Comparison of ENCODE assay signal across 9 cellular contexts in the genomic region with DNA sequence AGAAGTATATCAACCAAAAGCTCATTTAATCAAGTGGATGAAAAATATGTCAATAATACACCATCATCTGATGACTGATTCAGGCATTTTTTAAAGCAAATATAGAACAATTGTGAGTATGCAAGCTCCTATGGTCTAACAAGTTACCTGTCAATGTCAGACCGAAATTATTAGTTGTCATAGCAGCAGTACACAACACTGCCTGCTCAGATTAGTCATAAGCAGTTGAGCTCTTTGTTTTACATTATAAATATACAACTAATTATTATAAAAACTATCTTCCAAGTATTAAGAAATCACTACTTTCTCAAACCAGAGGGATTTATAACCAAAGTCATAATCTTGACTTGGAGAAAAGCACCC.
DNase-seq lines count a peak whose midpoint lies in the region; ATAC-seq and TF ChIP-seq lines count a peak whose summit lies in the region.
"Had no signal": no experiment of that assay in that cellular context is flagged by ENCODE, and none has a peak within 500 bp of the region (broad histone marks: within the 10 kb centered on the region; RNA-seq: fewer than 3 reads in every experiment).

No MANE protein-coding gene starts in this region.

- POLR2A ChIA-PET in naive thymus-derived CD4-positive, alpha-beta T cell (lab: Charles Lee): interaction anchor here (0.6 to 4.0 kb wide), 8 partner anchors 9 to 284 kb away, joined by 3 to 34 read pairs (median 4); a partner anchor contains a TSS

- TF ChIP-seq CTCF in choroid plexus epithelial cell (conservative IDR thresholded peaks at IDR 0.05; ENCODE audit: low read depth, low read length) (no peak), glutamatergic neuron (IDR thresholded peaks at IDR 0.05; ENCODE audit: partially characterized antibody, unreplicated experiment) (no peak)

- H3K27me3 ChIP-seq in BLaER1 (no peaks in the 10 kb centered on the region), Karpas-422 (ENCODE audit: low read length) (no peaks in the 10 kb centered on the region)
- no peaks in the 10 kb centered on the region for H3K27me3 ChIP-seq in naive thymus-derived CD4-positive, alpha-beta T cell (ENCODE audit: control insufficient read depth in 2 of 2, insufficient read depth in 2 of 2, low read length in 2 of 2)

- H3K27ac Mint-ChIP-seq in naive thymus-derived CD4-positive, alpha-beta T cell: peak overlapping the region; percentile 72 to 97 (median 86)
- H3K27ac Mint-ChIP-seq in glutamatergic neuron (ENCODE audit: unreplicated experiment): no peak overlapping the region

- H3K9me2 ChIP-seq in Karpas-422 (replicated peaks; ENCODE audit: insufficient read depth, low read length): no peaks in the 10 kb centered on the region

- H3K27ac ChIP-seq in BLaER1: peak overlapping the region; percentile 37; the same call in 1 of the 2 replicates
- H3K27ac ChIP-seq in Karpas-422 (ENCODE audit: low read length): peak overlapping the region; percentile 60
- H3K27ac ChIP-seq in naive thymus-derived CD4-positive, alpha-beta T cell (ENCODE audit: low read depth, low read length): peak overlapping the region; percentile 44

- intact Hi-C loops in naive thymus-derived CD4-positive, alpha-beta T cell (cut with micrococcal nuclease): loop anchor here in 1 of 2 donors (5.0 kb wide), 1 partner anchor 32 kb away; no protein-coding TSS in a partner anchor

- ATAC-seq in naive thymus-derived CD4-positive, alpha-beta T cell: peak; percentile 39
- ATAC-seq in GM19452 (IDR thresholded peaks at IDR 0.05; ENCODE audit: unreplicated experiment) (no peak), HG03045 (IDR thresholded peaks at IDR 0.05; ENCODE audit: unreplicated experiment) (no peak)

- peaks cover 0 to 3% (median 0%) of the 10 kb centered on the region in 11 donors for H3K9me3 Mint-ChIP-seq in naive thymus-derived CD4-positive, alpha-beta T cell
- H3K9me3 Mint-ChIP-seq in glutamatergic neuron (ENCODE audit: unreplicated experiment): no peaks in the 10 kb centered on the region
- H3K9me3 Mint-ChIP-seq: neural crest cell had no signal

- H3K36me3 Mint-ChIP-seq in naive thymus-derived CD4-positive, alpha-beta T cell: peaks cover 10 to 36% (median 19%) of the 10 kb centered on the region in 5 donors
- no peaks in the 10 kb centered on the region for H3K36me3 Mint-ChIP-seq in glutamatergic neuron (ENCODE audit: unreplicated experiment)

- H3K9me3 ChIP-seq in BLaER1 (no peaks in the 10 kb centered on the region), Karpas-422 (ENCODE audit: low read length) (no peaks in the 10 kb centered on the region)
- no peaks in the 10 kb centered on the region for H3K9me3 ChIP-seq in naive thymus-derived CD4-positive, alpha-beta T cell (ENCODE audit: control insufficient read depth in 2 of 3, low read length in 3 of 3)

- H4K20me1 ChIP-seq in BLaER1 (peaks cover 100% of the 10 kb centered on the region), Karpas-422 (ENCODE audit: insufficient read depth, low read depth, low read length) (no peaks in the 10 kb centered on the region)

- no peak overlapping the region for H3K4me3 ChIP-seq in BLaER1
- H3K4me3 ChIP-seq in Karpas-422 (ENCODE audit: low read length): no peak overlapping the region
- no peak overlapping the region for H3K4me3 ChIP-seq in choroid plexus epithelial cell (ENCODE audit: low read depth, low read length)
- no peak overlapping the region for H3K4me3 ChIP-seq in naive thymus-derived CD4-positive, alpha-beta T cell (ENCODE audit: low read length)

- DNase-seq in Karpas-422: no peak
- peak; percentile 47 for DNase-seq in choroid plexus epithelial cell (ENCODE audit: low read depth)
- DNase-seq in naive thymus-derived CD4-positive, alpha-beta T cell: no peak
- no peak for DNase-seq in glutamatergic neuron
- no peak for DNase-seq in inferior parietal cortex (ENCODE audit: extremely low spot score)

- peaks cover 99% of the 10 kb centered on the region for H3K79me2 ChIP-seq in Karpas-422 (ENCODE audit: low read length)

- H3K4me1 ChIP-seq in BLaER1: peaks cover 76% of the 10 kb centered on the region
- peaks cover 55% of the 10 kb centered on the region for H3K4me1 ChIP-seq in Karpas-422 (ENCODE audit: low read length)
- peaks cover 74 to 93% of the 10 kb centered on the region in 2 donors for H3K4me1 ChIP-seq in naive thymus-derived CD4-positive, alpha-beta T cell (ENCODE audit: control insufficient read depth in 2 of 2, insufficient read depth in 2 of 2, low read length in 2 of 2)

- H3K9ac ChIP-seq in BLaER1 (no peak overlapping the region; the same call in 1 of the 2 replicates), Karpas-422 (ENCODE audit: low read length) (no peak overlapping the region)

- H3K4me2 ChIP-seq in BLaER1: peak overlapping the region; percentile 67
- peak overlapping the region; percentile 60 for H3K4me2 ChIP-seq in Karpas-422 (ENCODE audit: low read depth, low read length, poor library complexity, severe bottlenecking)

- H3K36me3 ChIP-seq in BLaER1 (peaks cover 44% of the 10 kb centered on the region), Karpas-422 (ENCODE audit: insufficient read depth, low read length) (peaks cover 14% of the 10 kb centered on the region; the same call in 1 of the 2 replicates)
- peaks cover 0 to 21% (median 7%) of the 10 kb centered on the region in 3 experiments for H3K36me3 ChIP-seq in naive thymus-derived CD4-positive, alpha-beta T cell (ENCODE audit: control insufficient read depth in 2 of 3, insufficient read depth in 3 of 3, low read length in 3 of 3)

- peak overlapping the region; percentile 3 to 87 (median 64) for H3K4me3 Mint-ChIP-seq in naive thymus-derived CD4-positive, alpha-beta T cell
- no peak overlapping the region for H3K4me3 Mint-ChIP-seq in glutamatergic neuron (ENCODE audit: unreplicated experiment)
- H3K4me3 Mint-ChIP-seq: neural crest cell had no signal

- no peaks in the 10 kb centered on the region for H3K27me3 Mint-ChIP-seq in naive thymus-derived CD4-positive, alpha-beta T cell
- no peaks in the 10 kb centered on the region for H3K27me3 Mint-ChIP-seq in glutamatergic neuron (ENCODE audit: unreplicated experiment)

- H3K4me1 Mint-ChIP-seq in naive thymus-derived CD4-positive, alpha-beta T cell: peaks cover 75 to 100% (median 91%) of the 10 kb centered on the region in 7 donors
- peaks cover 35% of the 10 kb centered on the region for H3K4me1 Mint-ChIP-seq in glutamatergic neuron (ENCODE audit: low read depth, unreplicated experiment)

- no peak overlapping the region for H2AFZ ChIP-seq in Karpas-422 (ENCODE audit: low read length)

- CTCF ChIA-PET in naive thymus-derived CD4-positive, alpha-beta T cell (lab: Charles Lee): interaction anchor here (1.5 kb wide), 1 partner anchor 12 kb away, joined by 6 read pairs; no protein-coding TSS in a partner anchor
